Comparison of ENCODE assay signal across 1 cellular context in genomic region chr19:18946335-18946734, GRCh38.
TF ChIP-seq lines count a peak whose summit lies in the region.

No MANE protein-coding gene starts in this region.

TF ChIP-seq in SK-N-SH, 30 proteins besides CTCF, POLR2A, EP300 and RAD21 (continued from another document):
- TF ChIP-seq IRF3 (IDR thresholded peaks at IDR 0.05; ENCODE audit: low read depth, low read length) (no peak), ELF1 (IDR thresholded peaks at IDR 0.05) (no peak)
